ENCODE assay signal across 8 cellular contexts in the genomic region with DNA sequence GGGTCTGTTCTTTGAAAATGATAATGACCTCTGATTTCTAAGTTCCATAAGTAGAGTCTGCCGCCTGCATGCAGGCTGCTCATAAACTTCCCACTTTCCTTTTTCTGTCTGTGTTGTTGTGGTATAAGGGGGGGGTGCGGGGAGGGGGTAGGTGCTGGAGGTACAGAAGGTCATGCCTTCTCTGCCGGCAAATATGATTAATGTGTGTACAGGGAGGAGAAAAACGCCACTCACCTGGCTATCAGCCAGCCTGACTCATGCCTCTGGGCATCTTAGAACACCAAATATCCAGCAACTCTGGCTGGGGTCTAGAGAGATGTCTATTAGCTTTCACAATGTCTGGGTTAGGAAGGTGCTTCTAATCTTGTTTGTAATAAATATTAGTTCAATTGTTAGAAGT.
A peak's percentile ranks its signal among the peaks of the same experiment; 100 is the strongest.
DNase-seq lines count a peak whose midpoint lies in the region; ATAC-seq, FAIRE-seq and TF ChIP-seq lines count a peak whose summit lies in the region.

No MANE protein-coding gene starts in this region.

- in situ Hi-C loops in mammary epithelial cell (cut with MboI; ENCODE audit: low sequenced_read_pairs in 2 of 2): no loop called here

- H3K9me3 ChIP-seq in mammary epithelial cell (replicated peaks; ENCODE audit: insufficient read depth, low read length) (no peaks in the 10 kb centered on the region), mucosa of descending colon (no peaks in the 10 kb centered on the region)

- H3K9ac ChIP-seq in mammary epithelial cell (ENCODE audit: insufficient read depth, low read length): no peak overlapping the region

- peak overlapping the region; percentile 73 for H3K27ac ChIP-seq in mammary epithelial cell (ENCODE audit: insufficient read depth, low read depth, low read length)

- no peaks in the 10 kb centered on the region for H4K20me1 ChIP-seq in mammary epithelial cell (ENCODE audit: insufficient read depth, low read length)

- DNase-seq in NCI-H1105 (lab: John Stamatoyannopoulos, UW): peak; percentile 49
- peak; percentile 90 for DNase-seq in mammary epithelial cell
- DNase-seq in mucosa of descending colon: peak in 2 of 3 donors; percentile 25 to 53
- no peak for DNase-seq in GDM1 (lab: John Stamatoyannopoulos, UW)
- DNase-seq in D721Med (ENCODE audit: insufficient read length, low spot score): no peak
- DNase-seq in activated CD8-positive, alpha-beta memory T cell treated with anti-CD3 and anti-CD28 coated beads for 24 hours: no peak

- ATAC-seq in GM18861 (IDR thresholded peaks at IDR 0.05; ENCODE audit: unreplicated experiment) (peak; percentile 49), mucosa of descending colon (peak; percentile 74), GM19455 (IDR thresholded peaks at IDR 0.05; ENCODE audit: unreplicated experiment) (no peak)

- WGBS in mammary epithelial cell (ENCODE audit: low coverage, missing lambda C conversion rate): 20% methylated on average over 1 of the region's 4 CpGs

- peaks cover 26% of the 10 kb centered on the region for H3K4me1 ChIP-seq in mammary epithelial cell (ENCODE audit: insufficient read depth, low read length)
- H3K4me1 ChIP-seq in mucosa of descending colon (ENCODE audit: low read depth): no peaks in the 10 kb centered on the region

- peaks cover 65% of the 10 kb centered on the region for H3K79me2 ChIP-seq in mammary epithelial cell (ENCODE audit: insufficient read depth, low read length)

- no peaks in the 10 kb centered on the region for H3K27me3 ChIP-seq in mammary epithelial cell (ENCODE audit: insufficient read depth, low read length)

- dilution Hi-C loops in mammary epithelial cell (cut with HindIII; ENCODE audit: low sequenced_read_pairs): no loop called here

- intact Hi-C loops in mammary epithelial cell (cut with micrococcal nuclease): loop anchor here (1.0 kb wide), 2 partner anchors 29 to 130 kb away; no protein-coding TSS in a partner anchor
- intact Hi-C loops in mucosa of descending colon (cut with DNase I, micrococcal nuclease): no loop called here

- peak overlapping the region; percentile 83 for H3K4me2 ChIP-seq in mammary epithelial cell (ENCODE audit: insufficient read depth, low read depth, low read length)

- TF ChIP-seq CTCF in mammary epithelial cell (conservative IDR thresholded peaks at IDR 0.05 in 1 of 2, IDR thresholded peaks at IDR 0.05 in 1 of 2; ENCODE audit: extremely low read depth in 1 of 2, insufficient read depth in 1 of 2, low read depth in 1 of 2, low read length in 2 of 2): no peak
- no peak for TF ChIP-seq CTCF in mucosa of descending colon (IDR thresholded peaks at IDR 0.05)
- no peak for TF ChIP-seq CTCF in D721Med (IDR thresholded peaks at IDR 0.05; ENCODE audit: insufficient read depth, missing control alignments)

- H3K4me3 ChIP-seq in mammary epithelial cell (replicated peaks in 1 of 3; ENCODE audit: insufficient read depth in 1 of 3, low read depth in 2 of 3, low read length in 3 of 3) (peak overlapping the region in 2 of 3 experiments; percentile 21 to 29), mucosa of descending colon (no peak overlapping the region)

- CTCF ChIA-PET in mammary epithelial cell (lab: Charles Lee; ENCODE audit: low non-redundant PET): no interaction called here

- no peak overlapping the region for H2AFZ ChIP-seq in mammary epithelial cell (ENCODE audit: low read depth, low read length)

- BruUV-seq in mammary epithelial cell (replicated peaks; lab: Mats Ljungman, UMichigan): no TSS peak

- FAIRE-seq in D721Med (lab: Jason Lieb, UNC): no peak

- H3K36me3 ChIP-seq in mammary epithelial cell (ENCODE audit: insufficient read depth, low read length) (no peaks in the 10 kb centered on the region), mucosa of descending colon (ENCODE audit: low read depth) (no peaks in the 10 kb centered on the region)

Comparison
In these comparisons a context has a peak if more than half of its experiments do, and no peak if none do; other contexts are left out.
1. DNase-seq: peak in NCI-H1105 (single experiment), mammary epithelial cell (single experiment) and mucosa of descending colon (2 of 3); none in GDM1 (single experiment), D721Med (single experiment) and activated CD8-positive, alpha-beta memory T cell treated with anti-CD3 and anti-CD28 coated beads for 24 hours (single experiment).